ENCODE assay signal across 8 cellular contexts in the genomic region with DNA sequence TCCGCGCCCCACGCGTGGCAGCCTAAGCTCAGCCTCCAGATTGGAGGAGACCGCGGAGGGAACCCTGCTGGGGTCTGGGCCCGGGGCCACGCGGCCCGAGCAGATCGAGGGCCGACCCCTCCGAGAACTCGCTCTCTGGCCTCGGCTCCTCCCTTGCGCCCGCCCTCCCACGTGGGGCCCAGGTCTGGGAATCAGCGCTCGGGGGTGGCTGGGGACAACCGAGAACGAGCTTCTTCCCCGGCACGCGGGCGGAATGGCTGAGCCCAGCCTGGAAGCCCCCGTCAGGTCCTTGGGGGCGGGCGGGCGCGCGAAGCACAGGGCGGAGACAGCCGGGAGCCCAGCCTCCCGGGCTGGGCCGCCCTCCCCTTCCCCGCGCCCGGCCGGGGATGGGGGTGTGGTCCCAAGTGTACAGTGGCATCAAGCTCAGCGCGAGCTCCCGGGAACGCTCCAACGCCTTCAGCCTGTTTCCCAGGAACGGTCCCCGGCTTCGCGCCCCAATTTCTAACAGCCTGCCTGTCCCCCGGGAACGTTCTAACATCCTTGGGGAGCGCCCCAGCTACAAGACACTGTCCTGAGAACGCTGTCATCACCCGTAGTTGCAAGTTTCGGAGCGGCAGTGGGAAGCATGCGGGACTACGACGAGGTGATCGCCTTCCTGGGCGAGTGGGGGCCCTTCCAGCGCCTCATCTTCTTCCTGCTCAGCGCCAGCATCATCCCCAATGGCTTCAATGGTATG. TPM values are rescaled to one million over a fixed set of nuclear protein-coding genes. Genes with fewer than 3 reads are reported as not detected.
DNase-seq lines count a peak whose midpoint lies in the region; ATAC-seq and TF ChIP-seq lines count a peak whose summit lies in the region.

TSS of gene SLC22A4 (plus strand) at position 403 of the 736 bp plus-strand sequence. CDS start at position 626, 223 bp downstream.

- H3K9me3 ChIP-seq in AG04450 (ENCODE audit: control insufficient read depth, insufficient read depth, low read length) = no peaks in the 10 kb centered on the region

- CTCF ChIA-PET in AG04450 (lab: Charles Lee) = interaction anchor here (0.7 to 2.6 kb wide), 15 partner anchors 9 to 104 kb away, joined by 3 to 19 read pairs (median 3); no protein-coding TSS in a partner anchor

- DNase-seq in AG04450 (ENCODE audit: low read depth, low spot score) = peak; percentile 65
- peak; percentile 88 for DNase-seq in NCI-H345 (lab: John Stamatoyannopoulos, UW)
- DNase-seq in activated CD4-positive, CD25-positive, alpha-beta regulatory T cell treated with anti-CD3 and anti-CD28 coated beads, Interleukin-2, amount 50 U/mL, for 72 hours = peak; percentile 66
- DNase-seq in choroid plexus epithelial cell (ENCODE audit: low read depth) = peak; percentile 97
- peak; percentile 92 for DNase-seq in kidney tubule cell (ENCODE audit: low spot score)
- peak; percentile 26 to 68 for DNase-seq in stimulated activated CD4-positive, alpha-beta T cell treated with anti-CD3 and anti-CD28 coated beads, Interleukin-1b, Interleukin-23, amount 100 ng/mL, for 1 hour (ENCODE audit: low read depth in 2 of 2)

- POLR2A ChIA-PET in AG04450 (lab: Yijun Ruan, JAX) = interaction anchor here (0.6 to 3.2 kb wide), 16 partner anchors 17 to 378 kb away, joined by 3 to 20 read pairs (median 4); partner anchors contain the start of genes IRF1, P4HA2, PDLIM4 and SLC22A5

- TF ChIP-seq CTCF in AG04450 (IDR thresholded peaks at IDR 0.05; ENCODE audit: low read depth, low read length) (no peak), choroid plexus epithelial cell (conservative IDR thresholded peaks at IDR 0.05; ENCODE audit: low read depth, low read length) (no peak)

- peak; percentile 47 for ATAC-seq in GM18873 (IDR thresholded peaks at IDR 0.05; ENCODE audit: low FRiP score, unreplicated experiment)
- peak; percentile 55 for ATAC-seq in HG03139 (IDR thresholded peaks at IDR 0.05; ENCODE audit: unreplicated experiment)

- peak within 1 kb of the TSS; percentile 99 for H3K27ac ChIP-seq in AG04450 (ENCODE audit: low read depth, low read length)

- H3K4me3 ChIP-seq in AG04450 (ENCODE audit: low read depth, low read length) = peak within 1 kb of the TSS; percentile 82
- peak within 1 kb of the TSS; percentile 64 for H3K4me3 ChIP-seq in choroid plexus epithelial cell (ENCODE audit: low read depth, low read length)

- no peaks in the 10 kb centered on the region for H3K27me3 ChIP-seq in AG04450 (ENCODE audit: control insufficient read depth, insufficient read depth, low read length)

RNA-seq across cellular contexts. Expression of gene SLC22A4, which starts in this region (rescaled TPM):
- polyA plus RNA-seq in AG04450 (2011; rRNA removed) = 3.0 and 3.1 TPM in 2 replicates
- polyA minus RNA-seq in AG04450 (2011; rRNA and poly(A)+ RNA removed) = 2.4 and 2.5 TPM in 2 replicates

Comparison
In these comparisons a context has a peak if more than half of its experiments do, and no peak if none do; other contexts are left out.
1. Peak in every context shown above with its lines: DNase-seq, ATAC-seq, H3K4me3 ChIP-seq and H3K27ac ChIP-seq.
2. DNase-seq: peak in every context shown above with its lines; median percentile 97 in choroid plexus epithelial cell; 92 in kidney tubule cell; 88 in NCI-H345; 66 in activated CD4-positive, CD25-positive, alpha-beta regulatory T cell treated with anti-CD3 and anti-CD28 coated beads, Interleukin-2, amount 50 U/mL, for 72 hours; 65 in AG04450; 47 in stimulated activated CD4-positive, alpha-beta T cell treated with anti-CD3 and anti-CD28 coated beads, Interleukin-1b, Interleukin-23, amount 100 ng/mL, for 1 hour.